Comparison of ENCODE assay signal across 15 cellular contexts in genomic region chrX:45852884-45853283, GRCh38.
DNase-seq lines count a peak whose midpoint lies in the region; ATAC-seq, FAIRE-seq and TF ChIP-seq lines count a peak whose summit lies in the region.
"Had no signal": no experiment of that assay in that cellular context is flagged by ENCODE, and none has a peak within 500 bp of the region (broad histone marks: within the 10 kb centered on the region; RNA-seq: fewer than 3 reads in every experiment).

No MANE protein-coding gene starts in this region.

- CTCF ChIA-PET in activated CD8-positive, alpha-beta memory T cell treated with anti-CD3 and anti-CD28 coated beads, Interleukin-2, amount 10 ng/mL, durations not matched to agents 7 days and 5 days (lab: Charles Lee), result no interaction called here

- H2BK5ac ChIP-seq in neuronal stem cell (ENCODE audit: low read length), result no peak overlapping the region

- no peaks in the 10 kb centered on the region for H3K79me1 ChIP-seq in neuronal stem cell (ENCODE audit: low read depth, low read length)

- H3K14ac ChIP-seq in neuronal stem cell (ENCODE audit: low read length), result no peak overlapping the region

- H2BK12ac ChIP-seq in neuronal stem cell (ENCODE audit: low read length), result no peak overlapping the region

- no peak overlapping the region for H4K91ac ChIP-seq in neuronal stem cell (ENCODE audit: low read depth, low read length, poor library complexity)

- no peak overlapping the region for H3K4me2 ChIP-seq in neuronal stem cell (ENCODE audit: insufficient read depth, low read length, poor library complexity, severe bottlenecking)

- no peak overlapping the region for H4K8ac ChIP-seq in neuronal stem cell (ENCODE audit: low read depth, low read length)

- H3K4me3 ChIP-seq in bronchial epithelial cell (ENCODE audit: low read depth, low read length) (no peak overlapping the region), neuronal stem cell (ENCODE audit: low read length in 2 of 2) (no peak overlapping the region)

- H3K4me3 Mint-ChIP-seq in activated CD8-positive, alpha-beta memory T cell treated with anti-CD3 and anti-CD28 coated beads, Interleukin-2, amount 10 ng/mL, durations not matched to agents 7 days and 5 days, result peak overlapping the region; percentile 20
- no peak overlapping the region for H3K4me3 Mint-ChIP-seq in endothelial cell (ENCODE audit: unreplicated experiment)

- FAIRE-seq in bronchial epithelial cell (lab: Jason Lieb, UNC), result no peak

- H3K36me3 ChIP-seq in bronchial epithelial cell (ENCODE audit: control insufficient read depth, insufficient read depth, low read length) (peaks cover 3% of the 10 kb centered on the region), neuronal stem cell (replicated peaks in 1 of 2; ENCODE audit: control insufficient read depth in 2 of 2, insufficient read depth in 2 of 2, low read length in 2 of 2) (peaks cover 0 to 10% of the 10 kb centered on the region in 2 donors)

- no peak overlapping the region for H3K23ac ChIP-seq in neuronal stem cell (ENCODE audit: low read depth, low read length, poor library complexity)

- no peaks in the 10 kb centered on the region for H3K9me3 Mint-ChIP-seq in activated CD8-positive, alpha-beta memory T cell treated with anti-CD3 and anti-CD28 coated beads, Interleukin-2, amount 10 ng/mL, durations not matched to agents 7 days and 5 days (ENCODE audit: low read depth)
- H3K9me3 Mint-ChIP-seq in endothelial cell (ENCODE audit: unreplicated experiment), result no peaks in the 10 kb centered on the region
- H3K9me3 Mint-ChIP-seq: neural crest cell had no signal

- peaks cover 2 to 4% of the 10 kb centered on the region in 2 donors for H3K4me1 ChIP-seq in neuronal stem cell (ENCODE audit: control insufficient read depth in 2 of 2, insufficient read depth in 1 of 2, low read depth in 1 of 2, low read length in 2 of 2)

- no peak overlapping the region for H3K18ac ChIP-seq in neuronal stem cell (ENCODE audit: low read length)

- no peak overlapping the region for H2BK15ac ChIP-seq in neuronal stem cell (ENCODE audit: low read length)

- no peak overlapping the region for H2BK120ac ChIP-seq in neuronal stem cell (ENCODE audit: low read depth, low read length)

- no peak overlapping the region for H3K27ac Mint-ChIP-seq in activated CD8-positive, alpha-beta memory T cell treated with anti-CD3 and anti-CD28 coated beads, Interleukin-2, amount 10 ng/mL, durations not matched to agents 7 days and 5 days
- no peak overlapping the region for H3K27ac Mint-ChIP-seq in endothelial cell (ENCODE audit: unreplicated experiment)

- DNase-seq in activated CD8-positive, alpha-beta memory T cell treated with anti-CD3 and anti-CD28 coated beads, Interleukin-2, amount 10 ng/mL, durations not matched to agents 7 days and 5 days, result no peak
- no peak for DNase-seq in activated CD8-positive, alpha-beta memory T cell treated with anti-CD3 and anti-CD28 coated beads, Interleukin-2, amount 50 U/mL, for 4 hours
- DNase-seq in NCI-H69 (lab: John Stamatoyannopoulos, UW), result peak; percentile 22
- peak; percentile 28 for DNase-seq in bronchial epithelial cell (ENCODE audit: low read depth)
- DNase-seq in neuronal stem cell (ENCODE audit: low spot score), result no peak
- DNase-seq in GDM1 (lab: John Stamatoyannopoulos, UW), result no peak
- DNase-seq in endothelial cell (ENCODE audit: low spot score), result no peak
- DNase-seq: cerebellar nuclear complex; DMS153; Kasumi-1; left cardiac atrium; stimulated activated CD8-positive, alpha-beta memory T cell treated with anti-CD3 and anti-CD28 coated beads, Interleukin-4, amount 100 ng/mL, for 48 hours had no signal

- H3K27me3 Mint-ChIP-seq in activated CD8-positive, alpha-beta memory T cell treated with anti-CD3 and anti-CD28 coated beads, Interleukin-2, amount 10 ng/mL, durations not matched to agents 7 days and 5 days, result no peaks in the 10 kb centered on the region
- H3K27me3 Mint-ChIP-seq in endothelial cell (ENCODE audit: unreplicated experiment), result peaks cover 4% of the 10 kb centered on the region

- H2AK5ac ChIP-seq in neuronal stem cell (ENCODE audit: low read depth, low read length), result no peak overlapping the region

- ATAC-seq in activated CD8-positive, alpha-beta memory T cell treated with anti-CD3 and anti-CD28 coated beads, Interleukin-2, amount 10 ng/mL, durations not matched to agents 7 days and 5 days, result no peak
- ATAC-seq in HG03457 (IDR thresholded peaks at IDR 0.05; ENCODE audit: unreplicated experiment), result no peak
- ATAC-seq: left cardiac atrium had no signal

- no peaks in the 10 kb centered on the region for H3K9me3 ChIP-seq in neuronal stem cell (replicated peaks in 1 of 2; ENCODE audit: control insufficient read depth in 2 of 2, insufficient read depth in 1 of 2, low read depth in 1 of 2, low read length in 2 of 2)

- no peak overlapping the region for H3K4ac ChIP-seq in neuronal stem cell (ENCODE audit: low read length)

- peaks cover 9% of the 10 kb centered on the region for H3K36me3 Mint-ChIP-seq in activated CD8-positive, alpha-beta memory T cell treated with anti-CD3 and anti-CD28 coated beads, Interleukin-2, amount 10 ng/mL, durations not matched to agents 7 days and 5 days
- H3K36me3 Mint-ChIP-seq in endothelial cell (ENCODE audit: low read depth, unreplicated experiment), result no peaks in the 10 kb centered on the region

- H3K27me3 ChIP-seq in bronchial epithelial cell (ENCODE audit: control insufficient read depth, insufficient read depth, low read length), result no peaks in the 10 kb centered on the region
- no peaks in the 10 kb centered on the region for H3K27me3 ChIP-seq in neuronal stem cell (ENCODE audit: control insufficient read depth in 3 of 3, insufficient read depth in 3 of 3, low read depth in 1 of 3, low read length in 3 of 3)

- peaks cover 30% of the 10 kb centered on the region for H3K4me1 Mint-ChIP-seq in activated CD8-positive, alpha-beta memory T cell treated with anti-CD3 and anti-CD28 coated beads, Interleukin-2, amount 10 ng/mL, durations not matched to agents 7 days and 5 days
- peaks cover 8% of the 10 kb centered on the region for H3K4me1 Mint-ChIP-seq in endothelial cell (ENCODE audit: unreplicated experiment)

- TF ChIP-seq CTCF in bronchial epithelial cell (IDR thresholded peaks at IDR 0.05; ENCODE audit: insufficient read depth, low read length, severe bottlenecking), result no peak
- TF ChIP-seq CTCF in endothelial cell (IDR thresholded peaks at IDR 0.05; ENCODE audit: unreplicated experiment), result no peak

- H2AFZ ChIP-seq in neuronal stem cell (ENCODE audit: low read length), result peak overlapping the region; percentile 10

- no peak overlapping the region for H3K9ac ChIP-seq in neuronal stem cell (ENCODE audit: low read depth, low read length, poor library complexity)

- H3K27ac ChIP-seq in neuronal stem cell (replicated peaks; ENCODE audit: low read length), result no peak overlapping the region
- H3K27ac ChIP-seq: RWPE1 had no signal

- WGBS in neuronal stem cell (ENCODE audit: extremely low coverage in 2 of 2, insufficient read length in 2 of 2, insufficient replicate concordance in 1 of 2), 2 donors, result no CpG with 5 or more reads among the region's 3 CpGs

Comparison
In these comparisons a context has a peak if more than half of its experiments do, and no peak if none do; other contexts are left out.
1. DNase-seq: peak in NCI-H69 (single experiment) and bronchial epithelial cell (single experiment); none in activated CD8-positive, alpha-beta memory T cell treated with anti-CD3 and anti-CD28 coated beads, Interleukin-2, amount 10 ng/mL, durations not matched to agents 7 days and 5 days (single experiment), activated CD8-positive, alpha-beta memory T cell treated with anti-CD3 and anti-CD28 coated beads, Interleukin-2, amount 50 U/mL, for 4 hours (single experiment), neuronal stem cell (single experiment), GDM1 (single experiment) and endothelial cell (single experiment).